Comparison of ENCODE assay signal across 1 cellular context in the genomic region with DNA sequence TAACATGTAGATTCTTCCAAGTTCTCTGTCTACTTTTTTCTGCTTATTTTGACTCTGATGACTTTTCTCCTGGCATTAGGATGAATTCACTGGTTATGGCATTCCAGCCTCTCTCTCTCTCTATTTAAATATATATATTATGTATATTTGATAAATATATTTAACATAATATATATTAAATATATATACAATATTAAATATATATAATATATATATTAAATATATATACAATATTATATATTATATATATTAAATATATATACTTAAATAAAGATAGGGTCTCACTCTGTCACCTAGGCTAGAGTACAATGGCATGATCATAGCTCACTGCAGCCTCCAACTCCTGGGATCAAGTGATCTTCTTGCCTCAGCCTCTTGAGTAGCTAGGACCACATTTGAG.
TF ChIP-seq lines count a peak whose summit lies in the region.

No MANE protein-coding gene starts in this region.

TF ChIP-seq in liver, 16 proteins besides CTCF, POLR2A, EP300 and RAD21 (continued from another document):
- TF ChIP-seq, protein P1, sequence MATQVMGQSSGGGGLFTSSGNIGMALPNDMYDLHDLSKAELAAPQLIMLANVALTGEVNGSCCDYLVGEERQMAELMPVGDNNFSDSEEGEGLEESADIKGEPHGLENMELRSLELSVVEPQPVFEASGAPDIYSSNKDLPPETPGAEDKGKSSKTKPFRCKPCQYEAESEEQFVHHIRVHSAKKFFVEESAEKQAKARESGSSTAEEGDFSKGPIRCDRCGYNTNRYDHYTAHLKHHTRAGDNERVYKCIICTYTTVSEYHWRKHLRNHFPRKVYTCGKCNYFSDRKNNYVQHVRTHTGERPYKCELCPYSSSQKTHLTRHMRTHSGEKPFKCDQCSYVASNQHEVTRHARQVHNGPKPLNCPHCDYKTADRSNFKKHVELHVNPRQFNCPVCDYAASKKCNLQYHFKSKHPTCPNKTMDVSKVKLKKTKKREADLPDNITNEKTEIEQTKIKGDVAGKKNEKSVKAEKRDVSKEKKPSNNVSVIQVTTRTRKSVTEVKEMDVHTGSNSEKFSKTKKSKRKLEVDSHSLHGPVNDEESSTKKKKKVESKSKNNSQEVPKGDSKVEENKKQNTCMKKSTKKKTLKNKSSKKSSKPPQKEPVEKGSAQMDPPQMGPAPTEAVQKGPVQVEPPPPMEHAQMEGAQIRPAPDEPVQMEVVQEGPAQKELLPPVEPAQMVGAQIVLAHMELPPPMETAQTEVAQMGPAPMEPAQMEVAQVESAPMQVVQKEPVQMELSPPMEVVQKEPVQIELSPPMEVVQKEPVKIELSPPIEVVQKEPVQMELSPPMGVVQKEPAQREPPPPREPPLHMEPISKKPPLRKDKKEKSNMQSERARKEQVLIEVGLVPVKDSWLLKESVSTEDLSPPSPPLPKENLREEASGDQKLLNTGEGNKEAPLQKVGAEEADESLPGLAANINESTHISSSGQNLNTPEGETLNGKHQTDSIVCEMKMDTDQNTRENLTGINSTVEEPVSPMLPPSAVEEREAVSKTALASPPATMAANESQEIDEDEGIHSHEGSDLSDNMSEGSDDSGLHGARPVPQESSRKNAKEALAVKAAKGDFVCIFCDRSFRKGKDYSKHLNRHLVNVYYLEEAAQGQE (IDR thresholded peaks at IDR 0.05): no peak
- TF ChIP-seq TAF1 (conservative IDR thresholded peaks at IDR 0.05) (no peak), GABPA (IDR thresholded peaks at IDR 0.05 in 1 of 2, conservative IDR thresholded peaks at IDR 0.05 in 1 of 2) (no peak), EGR1 (IDR thresholded peaks at IDR 0.05; ENCODE audit: low read depth in 2 of 2) (no peak), SP1 (IDR thresholded peaks at IDR 0.05) (no peak), HNF4G (IDR thresholded peaks at IDR 0.05) (no peak), RXRA (IDR thresholded peaks at IDR 0.05) (no peak), JUND (IDR thresholded peaks at IDR 0.05) (no peak), YY1 (IDR thresholded peaks at IDR 0.05) (no peak), FOXA1 (IDR thresholded peaks at IDR 0.05) (no peak), HNF4A (conservative IDR thresholded peaks at IDR 0.05) (no peak), FOXA2 (IDR thresholded peaks at IDR 0.05) (no peak)
- TF ChIP-seq, protein P2, sequence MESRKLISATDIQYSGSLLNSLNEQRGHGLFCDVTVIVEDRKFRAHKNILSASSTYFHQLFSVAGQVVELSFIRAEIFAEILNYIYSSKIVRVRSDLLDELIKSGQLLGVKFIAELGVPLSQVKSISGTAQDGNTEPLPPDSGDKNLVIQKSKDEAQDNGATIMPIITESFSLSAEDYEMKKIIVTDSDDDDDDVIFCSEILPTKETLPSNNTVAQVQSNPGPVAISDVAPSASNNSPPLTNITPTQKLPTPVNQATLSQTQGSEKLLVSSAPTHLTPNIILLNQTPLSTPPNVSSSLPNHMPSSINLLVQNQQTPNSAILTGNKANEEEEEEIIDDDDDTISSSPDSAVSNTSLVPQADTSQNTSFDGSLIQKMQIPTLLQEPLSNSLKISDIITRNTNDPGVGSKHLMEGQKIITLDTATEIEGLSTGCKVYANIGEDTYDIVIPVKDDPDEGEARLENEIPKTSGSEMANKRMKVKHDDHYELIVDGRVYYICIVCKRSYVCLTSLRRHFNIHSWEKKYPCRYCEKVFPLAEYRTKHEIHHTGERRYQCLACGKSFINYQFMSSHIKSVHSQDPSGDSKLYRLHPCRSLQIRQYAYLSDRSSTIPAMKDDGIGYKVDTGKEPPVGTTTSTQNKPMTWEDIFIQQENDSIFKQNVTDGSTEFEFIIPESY (IDR thresholded peaks at IDR 0.05): no peak
- TF ChIP-seq, protein P3, sequence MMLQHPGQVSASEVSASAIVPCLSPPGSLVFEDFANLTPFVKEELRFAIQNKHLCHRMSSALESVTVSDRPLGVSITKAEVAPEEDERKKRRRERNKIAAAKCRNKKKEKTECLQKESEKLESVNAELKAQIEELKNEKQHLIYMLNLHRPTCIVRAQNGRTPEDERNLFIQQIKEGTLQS (IDR thresholded peaks at IDR 0.05): no peak
TF ChIP-seq in liver: peak in this region for 0.
